Comparison of ENCODE assay signal across 19 cellular contexts in the genomic region with DNA sequence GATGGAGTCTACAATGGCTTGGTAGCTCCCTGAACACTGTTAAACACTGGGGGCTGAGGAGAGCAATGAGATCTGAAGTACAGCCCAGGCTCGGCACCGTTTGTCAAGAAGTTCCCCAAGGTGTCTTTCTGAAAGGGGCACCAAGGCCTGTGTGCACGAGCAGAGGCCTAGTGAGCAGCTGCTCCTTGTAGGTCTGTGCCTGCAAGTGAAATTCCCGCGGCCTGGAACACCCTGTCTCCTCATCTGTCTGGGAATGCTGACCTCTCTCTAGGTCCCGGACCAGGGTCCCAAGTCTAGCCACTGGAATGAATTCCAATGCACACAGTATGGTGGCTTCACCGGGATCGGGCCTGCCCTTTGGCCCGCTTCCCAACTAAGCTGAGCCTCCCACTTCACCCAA.
A peak's percentile ranks its signal among the peaks of the same experiment; 100 is the strongest.
DNase-seq lines count a peak whose midpoint lies in the region; ATAC-seq, FAIRE-seq and TF ChIP-seq lines count a peak whose summit lies in the region.
"Had no signal": no experiment of that assay in that cellular context is flagged by ENCODE, and none has a peak within 500 bp of the region (broad histone marks: within the 10 kb centered on the region; RNA-seq: fewer than 3 reads in every experiment).

No MANE protein-coding gene starts in this region.

- no peaks in the 10 kb centered on the region for H3K27me3 Mint-ChIP-seq in activated naive CD4-positive, alpha-beta T cell treated with anti-CD3 and anti-CD28 coated beads, Interleukin-2, amount 10 ng/mL, durations not matched to agents 7 days and 5 days

- H3K9me3 Mint-ChIP-seq in activated naive CD4-positive, alpha-beta T cell treated with anti-CD3 and anti-CD28 coated beads, Interleukin-2, amount 10 ng/mL, durations not matched to agents 7 days and 5 days = no peaks in the 10 kb centered on the region
- H3K9me3 Mint-ChIP-seq: CD14-positive monocyte; CD8-positive, alpha-beta T cell had no signal

- peak; percentile 53; the same call in 2 of the 3 replicates for ATAC-seq in HepG2
- ATAC-seq in right lobe of liver = no peak
- ATAC-seq: CD8-positive, alpha-beta T cell had no signal

- CTCF ChIA-PET in HepG2 (lab: Yijun Ruan, JAX; ENCODE audit: low intra/inter-chr PET ratio, low total read pairs) = no interaction called here
- CTCF ChIA-PET in activated naive CD4-positive, alpha-beta T cell treated with anti-CD3 and anti-CD28 coated beads, Interleukin-2, amount 10 ng/mL, durations not matched to agents 7 days and 5 days (lab: Charles Lee) = no interaction called here

- no peak overlapping the region for H3K9ac ChIP-seq in HepG2 (ENCODE audit: insufficient read depth, low read depth, low read length)

- in situ Hi-C loops in HepG2 (cut with HindIII; ENCODE audit: extremely low pct_ligation_motif_present, low pct_unique_long_range_greater_than_20kb) = no loop called here

- H3K27ac Mint-ChIP-seq in activated naive CD4-positive, alpha-beta T cell treated with anti-CD3 and anti-CD28 coated beads, Interleukin-2, amount 10 ng/mL, durations not matched to agents 7 days and 5 days = no peak overlapping the region
- H3K27ac Mint-ChIP-seq: CD14-positive monocyte; CD8-positive, alpha-beta T cell had no signal

- no peak for TF ChIP-seq CTCF in HepG2 (CRISPR knock-in tag; IDR thresholded peaks at IDR 0.05)
- no peak for TF ChIP-seq CTCF in right lobe of liver (IDR thresholded peaks at IDR 0.05)

- H3K4me3 Mint-ChIP-seq in activated naive CD4-positive, alpha-beta T cell treated with anti-CD3 and anti-CD28 coated beads, Interleukin-2, amount 10 ng/mL, durations not matched to agents 7 days and 5 days = no peak overlapping the region
- H3K4me3 Mint-ChIP-seq: CD14-positive monocyte; CD8-positive, alpha-beta T cell had no signal

- POLR2A ChIA-PET in HepG2 (lab: Yijun Ruan, JAX) = no interaction called here

- TF ChIP-seq RAD21 in HepG2 (CRISPR knock-in tag; IDR thresholded peaks at IDR 0.05) = no peak

- no peak for TF ChIP-seq POLR2A in HepG2 (IDR thresholded peaks at IDR 0.05; ENCODE audit: insufficient read depth in 1 of 2, low read depth in 2 of 2, low read length in 2 of 2)
- no peak for TF ChIP-seq POLR2A in right lobe of liver (IDR thresholded peaks at IDR 0.05)

- no peak overlapping the region for H2AFZ ChIP-seq in HepG2 (ENCODE audit: low read length)

- H3K4me3 ChIP-seq in HepG2 (replicated peaks in 1 of 3; ENCODE audit: insufficient read depth in 1 of 3, low read depth in 2 of 3, low read length in 3 of 3) = no peak overlapping the region
- H3K4me3 ChIP-seq in right lobe of liver = no peak overlapping the region

- intact Hi-C loops in HepG2 (cut with micrococcal nuclease; ENCODE audit: unreplicated experiment) = no loop called here
- intact Hi-C loops in right lobe of liver (cut with DNase I) = no loop called here
- intact Hi-C loops in posterior vena cava (cut with DNase I) = no loop called here

- H3K36me3 ChIP-seq in HepG2 (replicated peaks in 1 of 2; ENCODE audit: control insufficient read depth in 1 of 2, insufficient read depth in 2 of 2, low read length in 2 of 2) (peaks cover 2 to 11% of the 10 kb centered on the region in 2 experiments), right lobe of liver (no peaks in the 10 kb centered on the region)

- no peaks in the 10 kb centered on the region for H4K20me1 ChIP-seq in HepG2 (ENCODE audit: insufficient read depth, low read length)

- no peaks in the 10 kb centered on the region for H3K9me3 ChIP-seq in HepG2 (ENCODE audit: low read length)
- H3K9me3 ChIP-seq in right lobe of liver = no peaks in the 10 kb centered on the region

- H3K4me1 ChIP-seq in HepG2 (ENCODE audit: insufficient read depth, low read length) (no peaks in the 10 kb centered on the region), right lobe of liver (no peaks in the 10 kb centered on the region)

- H3K4me1 Mint-ChIP-seq in activated naive CD4-positive, alpha-beta T cell treated with anti-CD3 and anti-CD28 coated beads, Interleukin-2, amount 10 ng/mL, durations not matched to agents 7 days and 5 days = peaks cover 2% of the 10 kb centered on the region

- H3K36me3 Mint-ChIP-seq in activated naive CD4-positive, alpha-beta T cell treated with anti-CD3 and anti-CD28 coated beads, Interleukin-2, amount 10 ng/mL, durations not matched to agents 7 days and 5 days = no peaks in the 10 kb centered on the region

- 95% methylated on average over 8 of the region's 9 CpGs for WGBS in HepG2 (ENCODE audit: low lambda C conversion rate)
- 100% methylated on average over 2 of the region's 9 CpGs for WGBS in right lobe of liver (ENCODE audit: insufficient coverage, low coverage, low lambda C conversion rate, missing lambda C conversion rate)

- H3K79me2 ChIP-seq in HepG2 (ENCODE audit: insufficient read depth, low read length) = no peaks in the 10 kb centered on the region

- no peak for TF ChIP-seq EP300 in HepG2 (IDR thresholded peaks at IDR 0.05; ENCODE audit: low read depth in 2 of 2, low read length in 2 of 2)
- no peak for TF ChIP-seq EP300 in HepG2 (CRISPR knock-in tag; IDR thresholded peaks at IDR 0.05; ENCODE audit: borderline replicate concordance)

- no TSS peak for BruUV-seq in HepG2 (replicated peaks; lab: Mats Ljungman, UMichigan)

- no peak for FAIRE-seq in HepG2 (lab: Jason Lieb, UNC)
- FAIRE-seq: D721Med, G401.6, GM12892, H54 had no signal

- H3K27ac ChIP-seq in HepG2 (ENCODE audit: extremely low read length, insufficient read depth, low read length) = no peak overlapping the region
- no peak overlapping the region for H3K27ac ChIP-seq in right lobe of liver
- H3K27ac ChIP-seq: 22Rv1 had no signal

- H3K27me3 ChIP-seq in HepG2 (ENCODE audit: control insufficient read depth in 1 of 2, insufficient read depth in 2 of 2, low read length in 2 of 2) (no peaks in the 10 kb centered on the region), right lobe of liver (no peaks in the 10 kb centered on the region)

- no peak overlapping the region for H3K4me2 ChIP-seq in HepG2 (ENCODE audit: low read depth, low read length)

- no peak for DNase-seq in HepG2 (ENCODE audit: low spot score)
- no peak for DNase-seq in right lobe of liver
- peak; percentile 65 for DNase-seq in islet precursor cell
- DNase-seq in posterior vena cava (ENCODE audit: low spot score) = peak; percentile 62
- DNase-seq in activated T-cell treated with anti-CD3 and anti-CD28 coated beads, Interleukin-2, amount 50 U/mL, for 48 hours = no peak
- DNase-seq in SHP77 treated with DMSO at 0.1 percent for 48 hours (lab: John Stamatoyannopoulos, UW) = no peak
- DNase-seq in NCI-H748 (lab: John Stamatoyannopoulos, UW; ENCODE audit: unreplicated experiment) = no peak
- DNase-seq in activated naive CD4-positive, alpha-beta T cell treated with anti-CD3 and anti-CD28 coated beads, Interleukin-2, amount 10 ng/mL, durations not matched to agents 7 days and 5 days = no peak
- DNase-seq: CD8-positive, alpha-beta T cell; COR-L47; DMS153; DMS79 treated with DMSO at 0.1 percent for 48 hours; EL had no signal

TF ChIP-seq in HepG2, 621 proteins besides CTCF, POLR2A, EP300 and RAD21:
- TF ChIP-seq HNF4A (CRISPR knock-in tag; IDR thresholded peaks at IDR 0.05) (peak; percentile 19; the same call in 1 of the 2 replicates), TFDP1 (CRISPR knock-in tag; IDR thresholded peaks at IDR 0.05; ENCODE audit: borderline replicate concordance) (no peak), ZNF468 (CRISPR knock-in tag; IDR thresholded peaks at IDR 0.05) (no peak), ZNF720 (CRISPR knock-in tag; IDR thresholded peaks at IDR 0.05) (no peak), RBM22 (optimal IDR thresholded peaks at IDR 0.05; ENCODE audit: low read length) (peak; percentile 62)

Comparison
In these comparisons a context has a peak if more than half of its experiments do, and no peak if none do; other contexts are left out.
1. DNase-seq: peak in islet precursor cell (single experiment) and posterior vena cava (single experiment); none in HepG2 (single experiment), right lobe of liver (0 of 3), activated T-cell treated with anti-CD3 and anti-CD28 coated beads, Interleukin-2, amount 50 U/mL, for 48 hours (0 of 2), SHP77 treated with DMSO at 0.1 percent for 48 hours (single experiment), NCI-H748 (single experiment) and activated naive CD4-positive, alpha-beta T cell treated with anti-CD3 and anti-CD28 coated beads, Interleukin-2, amount 10 ng/mL, durations not matched to agents 7 days and 5 days (single experiment).